In the genomic region with DNA sequence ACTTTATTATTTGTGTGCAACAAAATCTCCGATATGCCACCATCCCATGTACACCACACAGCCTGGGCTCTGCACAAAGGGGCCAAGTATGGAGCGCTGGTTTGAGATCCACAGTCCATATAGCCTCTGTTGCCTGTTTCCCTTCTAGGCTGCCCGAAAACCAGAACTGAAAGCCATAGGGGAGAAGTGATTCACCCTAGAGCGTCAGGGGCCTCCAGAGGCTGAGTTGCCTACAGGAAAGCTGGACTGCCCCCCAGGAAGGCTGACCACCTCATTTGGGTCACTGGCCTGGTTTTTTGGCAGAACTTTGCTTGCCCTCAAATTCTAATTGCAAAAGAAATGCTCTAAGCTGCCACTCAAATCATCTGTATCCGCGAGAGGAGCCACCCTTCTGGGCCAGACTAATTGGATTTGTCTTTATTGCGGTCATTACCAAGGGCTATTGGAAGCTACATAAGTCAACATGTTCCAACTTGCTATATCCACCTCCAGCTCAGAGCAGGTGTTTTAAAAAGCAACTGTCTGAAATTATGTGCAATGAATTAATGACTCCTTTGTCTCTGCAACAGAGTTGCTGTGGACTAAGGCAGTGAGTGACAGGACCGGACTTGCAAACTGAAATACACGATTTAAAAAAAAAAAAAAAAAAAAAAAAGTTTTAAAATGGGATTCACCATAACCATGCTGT, we compare ENCODE assay signal across 18 cellular contexts. TPM values are rescaled to one million over a fixed set of nuclear protein-coding genes. Genes with fewer than 3 reads are reported as not detected.
DNase-seq lines count a peak whose midpoint lies in the region; ATAC-seq and TF ChIP-seq lines count a peak whose summit lies in the region.
"Had no signal": no experiment of that assay in that cellular context is flagged by ENCODE, and none has a peak within 500 bp of the region (broad histone marks: within the 10 kb centered on the region; RNA-seq: fewer than 3 reads in every experiment).

No MANE protein-coding gene starts in this region.

- ATAC-seq in GM18505 (IDR thresholded peaks at IDR 0.05; ENCODE audit: unreplicated experiment) (no peak), natural killer cell (no peak), GM19395 (IDR thresholded peaks at IDR 0.05; ENCODE audit: unreplicated experiment) (no peak)
- ATAC-seq: activated naive CD8-positive, alpha-beta T cell treated with anti-CD3 and anti-CD28 coated beads, Interleukin-2, amount 50 U/mL, for 24 hours; stimulated activated naive CD8-positive, alpha-beta T cell treated with anti-CD3 and anti-CD28 coated beads, Interleukin-15, Interleukin-2, amounts not matched to agents 100 U/mL and 50 U/mL, for 24 hours had no signal

- H3K9me3 Mint-ChIP-seq in natural killer cell, result no peaks in the 10 kb centered on the region
- H3K9me3 Mint-ChIP-seq: activated naive CD8-positive, alpha-beta T cell treated with anti-CD3 and anti-CD28 coated beads, Interleukin-2, amount 50 U/mL, for 24 hours had no signal

- H3K27ac Mint-ChIP-seq in natural killer cell, result no peak overlapping the region
- H3K27ac Mint-ChIP-seq: activated naive CD8-positive, alpha-beta T cell treated with anti-CD3 and anti-CD28 coated beads, Interleukin-2, amount 50 U/mL, for 24 hours; B cell had no signal

- H3K27me3 Mint-ChIP-seq in natural killer cell (ENCODE audit: low read depth in 2 of 2), result peaks cover 21 to 30% of the 10 kb centered on the region in 2 donors

- H3K27ac ChIP-seq in SJCRH30, result peak overlapping the region; percentile 87
- H3K27ac ChIP-seq: parathyroid adenoma had no signal

- no peak for TF ChIP-seq CTCF in natural killer cell (IDR thresholded peaks at IDR 0.05)

- no peaks in the 10 kb centered on the region for H3K4me1 Mint-ChIP-seq in natural killer cell
- H3K4me1 Mint-ChIP-seq: activated naive CD8-positive, alpha-beta T cell treated with anti-CD3 and anti-CD28 coated beads, Interleukin-2, amount 50 U/mL, for 24 hours; B cell had no signal

- no peaks in the 10 kb centered on the region for H3K36me3 ChIP-seq in SJCRH30

- no peak for TF ChIP-seq POLR2A in GM18505 (IDR thresholded peaks at IDR 0.05; ENCODE audit: borderline replicate concordance, extremely low read depth, insufficient read depth, insufficient read length)

- intact Hi-C loops in natural killer cell (cut with micrococcal nuclease), result no loop called here

- DNase-seq in HPDE6-E6E7 (ENCODE audit: extremely low spot score) (peak; percentile 1), NCI-H510A treated with DMSO at 0.1 percent for 48 hours (lab: John Stamatoyannopoulos, UW) (peak; percentile 84), SJCRH30 (peak; percentile 38 to 76), medulla oblongata (ENCODE audit: extremely low spot score) (peak; percentile 21), natural killer cell (no peak), iPS-NIHi7 (ENCODE audit: extremely low spot score) (no peak)
- DNase-seq: activated naive CD8-positive, alpha-beta T cell treated with anti-CD3 and anti-CD28 coated beads, Interleukin-2, amount 50 U/mL, for 24 hours; activated T-cell treated with anti-CD3 and anti-CD28 coated beads, Interleukin-2, amount 50 U/mL, for 48 hours; cerebellar nuclear complex; DMS53; MM.1S; stimulated activated naive CD8-positive, alpha-beta T cell treated with anti-CD3 and anti-CD28 coated beads, Interleukin-15, Interleukin-2, amounts not matched to agents 100 U/mL and 50 U/mL, for 24 hours; T-helper 9 cell had no signal

- no peak overlapping the region for H3K4me3 Mint-ChIP-seq in natural killer cell
- H3K4me3 Mint-ChIP-seq: activated naive CD8-positive, alpha-beta T cell treated with anti-CD3 and anti-CD28 coated beads, Interleukin-2, amount 50 U/mL, for 24 hours; B cell had no signal

- H3K4me3 ChIP-seq in SJCRH30, result no peak overlapping the region
- H3K4me3 ChIP-seq: smooth muscle cell had no signal

- H3K36me3 Mint-ChIP-seq in natural killer cell, result no peaks in the 10 kb centered on the region

- H3K27me3 ChIP-seq in SJCRH30, result no peaks in the 10 kb centered on the region

- no peaks in the 10 kb centered on the region for H3K9me3 ChIP-seq in SJCRH30 (replicated peaks)

- H3K4me1 ChIP-seq in SJCRH30, result peaks cover 27% of the 10 kb centered on the region
- H3K4me1 ChIP-seq: parathyroid adenoma had no signal

RNA-seq across cellular contexts. Expression of gene FRMD4A, which starts 28.3 kb away (rescaled TPM):
- total RNA-seq in SJCRH30 (2014; rRNA removed; shearing (Covaris generic)), result 17.1 and 18.1 TPM in 2 replicates
- total RNA-seq in natural killer cell, result under 1 TPM in 2 of 3 donors, not detected in 1; 0.36 to 0.38 TPM

Comparison
In these comparisons a context has a peak if more than half of its experiments do, and no peak if none do; other contexts are left out.
1. DNase-seq: peak in HPDE6-E6E7 (single experiment), NCI-H510A treated with DMSO at 0.1 percent for 48 hours (single experiment), SJCRH30 (2 of 2) and medulla oblongata (single experiment); none in natural killer cell (single experiment) and iPS-NIHi7 (single experiment).
2. RNA of gene FRMD4A, which starts 28.3 kb away (total RNA-seq): 17.1 to 18.1 TPM in SJCRH30; 0.36 to 0.38 TPM in natural killer cell; every median in the first group is over 10 times any median in the second.